In genomic region chr3:189267981-189268613, GRCh38 we compare ENCODE assay signal across 10 cellular contexts.
A peak's percentile ranks its signal among the peaks of the same experiment; 100 is the strongest.
DNase-seq lines count a peak whose midpoint lies in the region; ATAC-seq and TF ChIP-seq lines count a peak whose summit lies in the region.
"Had no signal": no experiment of that assay in that cellular context is flagged by ENCODE, and none has a peak within 500 bp of the region (broad histone marks: within the 10 kb centered on the region; RNA-seq: fewer than 3 reads in every experiment).

No MANE protein-coding gene starts in this region.

- no peaks in the 10 kb centered on the region for H3K9me2 ChIP-seq in SK-N-SH

- ATAC-seq in HG03565 (IDR thresholded peaks at IDR 0.05; ENCODE audit: unreplicated experiment) = no peak
- ATAC-seq in HG03175 (IDR thresholded peaks at IDR 0.05; ENCODE audit: unreplicated experiment) = no peak
- no peak for ATAC-seq in naive thymus-derived CD8-positive, alpha-beta T cell

- H3K27ac Mint-ChIP-seq in naive thymus-derived CD8-positive, alpha-beta T cell = no peak overlapping the region

- H3K4me1 Mint-ChIP-seq in naive thymus-derived CD8-positive, alpha-beta T cell = peaks cover 5 to 7% (median 7%) of the 10 kb centered on the region in 4 donors

- no peak for TF ChIP-seq EP300 in SK-N-SH (IDR thresholded peaks at IDR 0.05; ENCODE audit: borderline replicate concordance in 1 of 2, low read depth in 1 of 2, low read length in 1 of 2)

- no peak overlapping the region for H3K4me3 Mint-ChIP-seq in naive thymus-derived CD8-positive, alpha-beta T cell
- H3K4me3 Mint-ChIP-seq: nephron had no signal

- no peaks in the 10 kb centered on the region for H3K9me3 Mint-ChIP-seq in naive thymus-derived CD8-positive, alpha-beta T cell
- H3K9me3 Mint-ChIP-seq: nephron had no signal

- H3K27me3 Mint-ChIP-seq in naive thymus-derived CD8-positive, alpha-beta T cell = peaks cover 0 to 3% (median 0%) of the 10 kb centered on the region in 5 donors

- peak; percentile 33; the same call in 1 of the 2 replicates for TF ChIP-seq CTCF in SK-N-SH (IDR thresholded peaks at IDR 0.05)

- no peak overlapping the region for H3K9ac ChIP-seq in SK-N-SH

- no peak overlapping the region for H2AFZ ChIP-seq in SK-N-SH (ENCODE audit: low read depth)

- H3K27ac ChIP-seq in SK-N-SH (ENCODE audit: low read depth in 2 of 2, low read length in 1 of 2) = no peak overlapping the region

- H3K79me2 ChIP-seq in SK-N-SH (ENCODE audit: insufficient read depth) = no peaks in the 10 kb centered on the region

- no peak overlapping the region for H3K4me2 ChIP-seq in SK-N-SH

- H3K27me3 ChIP-seq in H7 (ENCODE audit: control insufficient read depth, insufficient read depth, low read length) (no peaks in the 10 kb centered on the region), SK-N-SH (ENCODE audit: insufficient read depth) (no peaks in the 10 kb centered on the region; the same call in 1 of the 2 replicates)

- CTCF ChIA-PET in SK-N-SH (lab: Yijun Ruan, JAX) = interaction anchor here (0.8 to 1.6 kb wide), 4 partner anchors 13 to 1527 kb away, joined by 3 to 5 read pairs (median 4); no protein-coding TSS in a partner anchor

- no peaks in the 10 kb centered on the region; a peak in 1 of 4 replicates for H3K4me1 ChIP-seq in SK-N-SH (ENCODE audit: control insufficient read depth in 1 of 2, insufficient read depth in 2 of 2, low read depth in 1 of 2, low read length in 1 of 2)

- no peaks in the 10 kb centered on the region for H4K20me1 ChIP-seq in SK-N-SH (ENCODE audit: insufficient read depth)

- H3F3A ChIP-seq in SK-N-SH (replicated peaks; ENCODE audit: insufficient read depth) = no peaks in the 10 kb centered on the region

- no peaks in the 10 kb centered on the region for H3K36me3 ChIP-seq in H7 (replicated peaks; ENCODE audit: control insufficient read depth, insufficient read depth, low read length)
- H3K36me3 ChIP-seq in SK-N-SH (replicated peaks in 1 of 2; ENCODE audit: control insufficient read depth in 1 of 2, insufficient read depth in 2 of 2, low read length in 1 of 2) = no peaks in the 10 kb centered on the region

- POLR2A ChIA-PET in SK-N-SH (lab: Yijun Ruan, JAX) = no interaction called here
- POLR2A ChIA-PET in naive thymus-derived CD8-positive, alpha-beta T cell (lab: Charles Lee) = no interaction called here

- WGBS in SK-N-SH (ENCODE audit: low lambda C conversion rate) = 28% methylated on average over 7 of the region's 7 CpGs

- H3K4me3 ChIP-seq in H7 (ENCODE audit: insufficient read depth, low read depth, low read length) (no peak overlapping the region), SK-N-SH (ENCODE audit: low read depth in 2 of 2, low read length in 1 of 2) (no peak overlapping the region)

- H3K36me3 Mint-ChIP-seq in naive thymus-derived CD8-positive, alpha-beta T cell = no peaks in the 10 kb centered on the region

- DNase-seq in AG08396 (ENCODE audit: low spot score) (peak; percentile 12), H7 (peak; percentile 38), SK-N-SH (no peak), iris pigment epithelial cell (ENCODE audit: low read depth) (peak; percentile 27), NCI-H1105 treated with DMSO at 0.1 percent for 48 hours (lab: John Stamatoyannopoulos, UW) (no peak)
- no peak for DNase-seq in naive thymus-derived CD8-positive, alpha-beta T cell
- DNase-seq: T-helper 1 cell had no signal

- no peaks in the 10 kb centered on the region for H3K9me3 ChIP-seq in SK-N-SH

- no peak for TF ChIP-seq RAD21 in SK-N-SH (IDR thresholded peaks at IDR 0.05; ENCODE audit: low read length)

TF ChIP-seq in SK-N-SH, 30 proteins besides CTCF, POLR2A, EP300 and RAD21:
- TF ChIP-seq NRF1 (IDR thresholded peaks at IDR 0.05; ENCODE audit: low read depth, low read length) (no peak), ZBTB33 (IDR thresholded peaks at IDR 0.05; ENCODE audit: borderline replicate concordance, low read depth) (no peak), RCOR1 (IDR thresholded peaks at IDR 0.05; ENCODE audit: low read length) (no peak), SMC3 (IDR thresholded peaks at IDR 0.05; ENCODE audit: low read depth, low read length) (no peak), YY1 (IDR thresholded peaks at IDR 0.05; ENCODE audit: low read depth) (no peak), ELF1 (IDR thresholded peaks at IDR 0.05) (no peak), GABPA (IDR thresholded peaks at IDR 0.05; ENCODE audit: low read depth) (no peak), TCF12 (IDR thresholded peaks at IDR 0.05) (no peak), FOXM1 (IDR thresholded peaks at IDR 0.05; ENCODE audit: low read depth) (no peak), POLR2AphosphoS5 (IDR thresholded peaks at IDR 0.05; ENCODE audit: low read depth, low read length) (no peak), JUND (IDR thresholded peaks at IDR 0.05) (no peak), GATA2 (CRISPR knock-in tag; IDR thresholded peaks at IDR 0.05) (no peak), RFX5 (IDR thresholded peaks at IDR 0.05; ENCODE audit: low read length) (no peak), FOSL2 (IDR thresholded peaks at IDR 0.05; ENCODE audit: borderline replicate concordance, low read depth) (no peak)
- TF ChIP-seq, protein P1, sequence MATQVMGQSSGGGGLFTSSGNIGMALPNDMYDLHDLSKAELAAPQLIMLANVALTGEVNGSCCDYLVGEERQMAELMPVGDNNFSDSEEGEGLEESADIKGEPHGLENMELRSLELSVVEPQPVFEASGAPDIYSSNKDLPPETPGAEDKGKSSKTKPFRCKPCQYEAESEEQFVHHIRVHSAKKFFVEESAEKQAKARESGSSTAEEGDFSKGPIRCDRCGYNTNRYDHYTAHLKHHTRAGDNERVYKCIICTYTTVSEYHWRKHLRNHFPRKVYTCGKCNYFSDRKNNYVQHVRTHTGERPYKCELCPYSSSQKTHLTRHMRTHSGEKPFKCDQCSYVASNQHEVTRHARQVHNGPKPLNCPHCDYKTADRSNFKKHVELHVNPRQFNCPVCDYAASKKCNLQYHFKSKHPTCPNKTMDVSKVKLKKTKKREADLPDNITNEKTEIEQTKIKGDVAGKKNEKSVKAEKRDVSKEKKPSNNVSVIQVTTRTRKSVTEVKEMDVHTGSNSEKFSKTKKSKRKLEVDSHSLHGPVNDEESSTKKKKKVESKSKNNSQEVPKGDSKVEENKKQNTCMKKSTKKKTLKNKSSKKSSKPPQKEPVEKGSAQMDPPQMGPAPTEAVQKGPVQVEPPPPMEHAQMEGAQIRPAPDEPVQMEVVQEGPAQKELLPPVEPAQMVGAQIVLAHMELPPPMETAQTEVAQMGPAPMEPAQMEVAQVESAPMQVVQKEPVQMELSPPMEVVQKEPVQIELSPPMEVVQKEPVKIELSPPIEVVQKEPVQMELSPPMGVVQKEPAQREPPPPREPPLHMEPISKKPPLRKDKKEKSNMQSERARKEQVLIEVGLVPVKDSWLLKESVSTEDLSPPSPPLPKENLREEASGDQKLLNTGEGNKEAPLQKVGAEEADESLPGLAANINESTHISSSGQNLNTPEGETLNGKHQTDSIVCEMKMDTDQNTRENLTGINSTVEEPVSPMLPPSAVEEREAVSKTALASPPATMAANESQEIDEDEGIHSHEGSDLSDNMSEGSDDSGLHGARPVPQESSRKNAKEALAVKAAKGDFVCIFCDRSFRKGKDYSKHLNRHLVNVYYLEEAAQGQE (IDR thresholded peaks at IDR 0.05; ENCODE audit: low read depth, low read length) = no peak
- TF ChIP-seq, protein P2, sequence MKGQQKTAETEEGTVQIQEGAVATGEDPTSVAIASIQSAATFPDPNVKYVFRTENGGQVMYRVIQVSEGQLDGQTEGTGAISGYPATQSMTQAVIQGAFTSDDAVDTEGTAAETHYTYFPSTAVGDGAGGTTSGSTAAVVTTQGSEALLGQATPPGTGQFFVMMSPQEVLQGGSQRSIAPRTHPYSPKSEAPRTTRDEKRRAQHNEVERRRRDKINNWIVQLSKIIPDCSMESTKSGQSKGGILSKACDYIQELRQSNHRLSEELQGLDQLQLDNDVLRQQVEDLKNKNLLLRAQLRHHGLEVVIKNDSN (IDR thresholded peaks at IDR 0.05; ENCODE audit: borderline replicate concordance, low read depth) = no peak
TF ChIP-seq in SK-N-SH: peak in this region for 0.

Comparison
In these comparisons a context has a peak if more than half of its experiments do, and no peak if none do; other contexts are left out.
1. DNase-seq: peak in AG08396 (single experiment), H7 (single experiment) and iris pigment epithelial cell (single experiment); none in SK-N-SH (single experiment), NCI-H1105 treated with DMSO at 0.1 percent for 48 hours (single experiment) and naive thymus-derived CD8-positive, alpha-beta T cell (0 of 10).